ENCODE assay signal across 8 cellular contexts in genomic region chr4:186037692-186038658, GRCh38. TPM values are rescaled to one million over a fixed set of nuclear protein-coding genes. Genes with fewer than 3 reads are reported as not detected.
DNase-seq lines count a peak whose midpoint lies in the region; ATAC-seq, FAIRE-seq and TF ChIP-seq lines count a peak whose summit lies in the region.

No MANE protein-coding gene starts in this region.

- H3K9me3 ChIP-seq in gastroesophageal sphincter: peaks cover 0 to 4% (median 0%) of the 10 kb centered on the region in 3 donors
- H3K9me3 ChIP-seq in osteoblast (ENCODE audit: low read depth, low read length): peaks cover 4% of the 10 kb centered on the region

- no peak for TF ChIP-seq POLR2A in gastroesophageal sphincter (IDR thresholded peaks at IDR 0.05)

- no peak overlapping the region for H3K4me3 ChIP-seq in gastroesophageal sphincter
- no peak overlapping the region for H3K4me3 ChIP-seq in osteoblast (ENCODE audit: insufficient read depth, low read length)

- ATAC-seq in WTC11 (peak; percentile 83), gastroesophageal sphincter (peak; percentile 87)

- no peak overlapping the region for H3K4me3 Mint-ChIP-seq in HFFc6
- H3K4me3 Mint-ChIP-seq in WTC11: no peak overlapping the region
- H3K4me3 Mint-ChIP-seq in activated T-cell treated with anti-CD3 and anti-CD28 coated beads, Interleukin-2, amount 50 U/mL, for 24 hours: no peak overlapping the region

- H3K79me2 ChIP-seq in osteoblast (ENCODE audit: insufficient read depth, low read length): no peaks in the 10 kb centered on the region

- no peak overlapping the region for H3K4me2 ChIP-seq in osteoblast (ENCODE audit: insufficient read depth, low read length)

- H3K27me3 Mint-ChIP-seq in HFFc6 (ENCODE audit: insufficient read depth) (peaks cover 14% of the 10 kb centered on the region), WTC11 (ENCODE audit: low read depth) (peaks cover 17% of the 10 kb centered on the region)
- H3K27me3 Mint-ChIP-seq in activated T-cell treated with anti-CD3 and anti-CD28 coated beads, Interleukin-2, amount 50 U/mL, for 24 hours: peaks cover 38% of the 10 kb centered on the region

- H3K27me3 ChIP-seq in gastroesophageal sphincter (no peaks in the 10 kb centered on the region), osteoblast (ENCODE audit: insufficient read depth, low read length) (peaks cover 10% of the 10 kb centered on the region)

- peak; percentile 95 for FAIRE-seq in G401.6 (lab: Jason Lieb, UNC)

- H3K27ac Mint-ChIP-seq in HFFc6 (no peak overlapping the region), WTC11 (0 out of 2 replicates have a peak overlapping the region, but pooled peaks have one; percentile 60)
- H3K27ac Mint-ChIP-seq in activated T-cell treated with anti-CD3 and anti-CD28 coated beads, Interleukin-2, amount 50 U/mL, for 24 hours: no peak overlapping the region

- TF ChIP-seq CTCF in HFFc6 (IDR thresholded peaks at IDR 0.05): peak; percentile 93
- TF ChIP-seq CTCF in WTC11 (IDR thresholded peaks at IDR 0.05): peak; percentile 81
- peak; percentile 78 to 95 (median 86) for TF ChIP-seq CTCF in gastroesophageal sphincter (IDR thresholded peaks at IDR 0.05)
- TF ChIP-seq CTCF in osteoblast (IDR thresholded peaks at IDR 0.05; ENCODE audit: extremely low read depth, low read depth, low read length): peak; percentile 82

- H2AFZ ChIP-seq in osteoblast (ENCODE audit: low read length): peak overlapping the region; percentile 42

- H3K36me3 ChIP-seq in gastroesophageal sphincter (no peaks in the 10 kb centered on the region), osteoblast (ENCODE audit: insufficient read depth, low read length) (no peaks in the 10 kb centered on the region)

- H3K36me3 Mint-ChIP-seq in HFFc6 (ENCODE audit: low read depth) (peaks cover 7% of the 10 kb centered on the region), WTC11 (peaks cover 41% of the 10 kb centered on the region)
- no peaks in the 10 kb centered on the region for H3K36me3 Mint-ChIP-seq in activated T-cell treated with anti-CD3 and anti-CD28 coated beads, Interleukin-2, amount 50 U/mL, for 24 hours (ENCODE audit: low read depth)

- H3K4me1 Mint-ChIP-seq in HFFc6 (ENCODE audit: low read depth) (no peaks in the 10 kb centered on the region), WTC11 (peaks cover 9% of the 10 kb centered on the region; the same call in 1 of the 2 replicates)
- H3K4me1 Mint-ChIP-seq in activated T-cell treated with anti-CD3 and anti-CD28 coated beads, Interleukin-2, amount 50 U/mL, for 24 hours (ENCODE audit: low read depth): no peaks in the 10 kb centered on the region

- peaks cover 2 to 32% (median 4%) of the 10 kb centered on the region in 3 donors for H3K4me1 ChIP-seq in gastroesophageal sphincter
- H3K4me1 ChIP-seq in osteoblast (ENCODE audit: insufficient read depth, low read length): peaks cover 3% of the 10 kb centered on the region

- H4K20me1 ChIP-seq in osteoblast (ENCODE audit: insufficient read depth, low read length): no peaks in the 10 kb centered on the region

- CTCF ChIA-PET in WTC11 (lab: Charles Lee): interaction anchor here (0.5 to 4.3 kb wide), 57 partner anchors 9 to 1388 kb away, joined by 3 to 33 read pairs (median 4); partner anchors contain the start of genes ANKRD37, CASP3, FAM149A and LRP2BP

- no peak for TF ChIP-seq EP300 in gastroesophageal sphincter (IDR thresholded peaks at IDR 0.05)

- DNase-seq in A172 (ENCODE audit: low spot score) (peak; percentile 62), HFFc6 (peak; percentile 64), NCI-H146 (lab: John Stamatoyannopoulos, UW) (peak; percentile 30), WTC11 (ENCODE audit: low spot score) (no peak), osteoblast (ENCODE audit: insufficient read length, low spot score, missing footprints) (peak; percentile 89)
- no peak for DNase-seq in activated T-cell treated with anti-CD3 and anti-CD28 coated beads, Interleukin-2, amount 50 U/mL, for 24 hours

- H3K9me3 Mint-ChIP-seq in HFFc6: peaks cover 12% of the 10 kb centered on the region
- H3K9me3 Mint-ChIP-seq in WTC11: peaks cover 37% of the 10 kb centered on the region
- H3K9me3 Mint-ChIP-seq in activated T-cell treated with anti-CD3 and anti-CD28 coated beads, Interleukin-2, amount 50 U/mL, for 24 hours: no peaks in the 10 kb centered on the region

- POLR2A ChIA-PET in WTC11 (lab: Charles Lee): no interaction called here

- WGBS in gastroesophageal sphincter (ENCODE audit: low coverage in 1 of 2), 2 donors: 15 to 20% methylated on average over 11 of the region's 12 CpGs

- H3K27ac ChIP-seq in gastroesophageal sphincter: peak overlapping the region; percentile 32 to 80 (median 67)
- no peak overlapping the region for H3K27ac ChIP-seq in osteoblast (ENCODE audit: low read depth, low read length)

TF ChIP-seq in WTC11, 78 proteins besides CTCF, POLR2A, EP300 and RAD21:
- 0 out of 2 replicates have a peak, but pooled peaks have one; percentile 44 for TF ChIP-seq AFF4 (CRISPR knock-in tag; IDR thresholded peaks at IDR 0.05; ENCODE audit: borderline replicate concordance)
- no peak for TF ChIP-seq SMAD4 (CRISPR knock-in tag; IDR thresholded peaks at IDR 0.05)

RNA-seq across cellular contexts. Expression of gene TLR3, which starts 31.0 kb away (rescaled TPM):
- 4.0 and 4.4 TPM in 2 replicates for total RNA-seq in A172 (2014; rRNA removed; shearing (Covaris generic))
- total RNA-seq in HFFc6 (2021; fragmentation: NEBNext Ultra II Directional; extraction: Animal tissue kit (Norgen Biotek cat#: 25700)): under 1 TPM; 0.20 to 0.90 (median 0.45) TPM
- total RNA-seq in WTC11 (2021) (1.4 to 1.8 TPM (median 1.5 TPM) in 3 replicates), gastroesophageal sphincter (1 to 10 TPM; 4.3 to 8.4 (median 6.8) TPM), osteoblast (8.0 and 8.8 TPM in 2 replicates)

Comparison
In these comparisons a context has a peak if more than half of its experiments do, and no peak if none do; other contexts are left out.
1. DNase-seq: peak in A172 (single experiment), HFFc6 (single experiment), NCI-H146 (single experiment) and osteoblast (single experiment); none in WTC11 (single experiment) and activated T-cell treated with anti-CD3 and anti-CD28 coated beads, Interleukin-2, amount 50 U/mL, for 24 hours (single experiment).
2. Peak in every context shown above with its lines, with median percentiles within 50 percentile points of each other: CTCF ChIP-seq.